28 cellular contexts compared by ENCODE assay signal in the genomic region with DNA sequence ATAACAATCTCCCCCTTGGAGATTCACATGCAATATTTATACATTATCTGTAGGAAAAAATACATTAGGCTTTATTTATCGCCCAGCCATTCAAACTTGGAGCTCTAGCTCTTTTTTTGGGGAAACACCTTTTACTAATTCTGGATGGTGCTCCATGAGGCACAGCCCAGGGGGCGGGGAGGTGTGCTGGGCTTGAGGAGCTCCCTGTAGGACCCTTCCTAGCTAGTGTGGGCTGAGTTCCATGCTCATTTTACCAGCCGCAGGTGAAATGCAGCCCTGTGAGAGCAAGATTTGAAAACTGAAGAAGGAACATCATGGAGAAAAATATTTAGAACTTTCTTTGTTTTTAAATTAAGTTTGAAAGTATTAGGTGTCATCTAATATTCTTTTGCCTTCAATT.
"Had no signal": no experiment of that assay in that cellular context is flagged by ENCODE, and none has a peak within 500 bp of the region (broad histone marks: within the 10 kb centered on the region; RNA-seq: fewer than 3 reads in every experiment).

No MANE protein-coding gene starts in this region.

- H3K27me3 ChIP-seq: neutrophil, pancreas, right lobe of liver, sigmoid colon, spleen, suprapubic skin, testis, tibial artery, transverse colon, upper lobe of right lung, uterus had no signal

- H3K4me3 ChIP-seq: pancreas, prostate gland, right lobe of liver, sigmoid colon, skin epidermis, smooth muscle cell, spleen, suprapubic skin, testis, tibial artery, transverse colon, upper lobe of right lung, uterus had no signal

- H3K4me1 ChIP-seq: pancreas, prostate gland, right lobe of liver, sigmoid colon, spleen, suprapubic skin, testis, tibial artery, transverse colon, upper lobe of right lung, uterus had no signal

- ATAC-seq: naive thymus-derived CD8-positive, alpha-beta T cell; natural killer cell treated with Interleukin-12 subunit alpha and Interleukin-12 subunit beta and Interleukin-15 and Interleukin-18, amount 100 ng/mL, for 72 hours; pancreas; right cardiac atrium; right lobe of liver; stimulated activated memory B cell treated with anti-CD40 and anti-IgM and Interleukin-4, amounts not matched to agents 10 μg/mL and 1 μg/mL and 100 μg/mL, for 72 hours; stimulated activated naive CD8-positive, alpha-beta T cell treated with anti-CD3 and anti-CD28 coated beads, Interleukin-15, amount 100 ng/mL, for 72 hours; stimulated activated naive CD8-positive, alpha-beta T cell treated with anti-CD3 and anti-CD28 coated beads, Interleukin-15, Interleukin-2, amounts not matched to agents 100 U/mL and 50 U/mL, for 24 hours had no signal

- DNase-seq: naive thymus-derived CD8-positive, alpha-beta T cell; nephron progenitor cell; pancreas; right cardiac atrium; right lobe of liver; sigmoid colon; spleen; stimulated activated CD4-positive, alpha-beta T cell treated with anti-CD3 and anti-CD28 coated beads, Interleukin-12 subunit alpha, Interleukin-12 subunit beta, amount 100 ng/mL, for 4 hours; stimulated activated CD4-positive, alpha-beta T cell treated with anti-CD3 and anti-CD28 coated beads, Interleukin-1b, Interleukin-23, amount 100 ng/mL, for 48 hours; stimulated activated CD4-positive, alpha-beta T cell treated with anti-CD3 and anti-CD28 coated beads, Interleukin-4, amount 100 ng/mL, for 1 hour; stimulated activated CD4-positive, alpha-beta T cell treated with anti-CD3 and anti-CD28 coated beads, Interleukin-4, amount 100 ng/mL, for 4 hours; stimulated activated CD8-positive, alpha-beta memory T cell treated with anti-CD3 and anti-CD28 coated beads, Interleukin-4, amount 100 ng/mL, for 48 hours; stimulated activated naive CD4-positive, alpha-beta T cell; stimulated activated naive CD8-positive, alpha-beta T cell treated with anti-CD3 and anti-CD28 coated beads, Interleukin-15, amount 100 ng/mL, for 72 hours; stimulated activated naive CD8-positive, alpha-beta T cell treated with anti-CD3 and anti-CD28 coated beads, Interleukin-15, Interleukin-2, amounts not matched to agents 100 U/mL and 50 U/mL, for 24 hours; substantia nigra; testis; tibial artery; transverse colon; upper lobe of right lung; uterus had no signal

- H3K9me3 ChIP-seq: neutrophil, pancreas, prostate gland, right lobe of liver, sigmoid colon, spleen, suprapubic skin, testis, tibial artery, transverse colon, upper lobe of right lung, uterus had no signal

- H3K27ac ChIP-seq: neutrophil, pancreas, prostate gland, right lobe of liver, sigmoid colon, skin epidermis, spleen, suprapubic skin, testis, tibial artery, transverse colon, upper lobe of right lung, uterus had no signal

- H3K36me3 ChIP-seq: prostate gland, uterus had no signal
